In genomic region chr1:206472454-206472853, GRCh38 we compare ENCODE assay signal across 8 cellular contexts. TPM values are rescaled to one million over a fixed set of nuclear protein-coding genes. Genes with fewer than 3 reads are reported as not detected.
DNase-seq lines count a peak whose midpoint lies in the region.

No MANE protein-coding gene starts in this region.

- H3K27ac Mint-ChIP-seq in activated naive CD8-positive, alpha-beta T cell: peak overlapping the region; percentile 89

- DNase-seq in KBM-7 (peak; percentile 93), lung microvascular endothelial cell (ENCODE audit: low read depth in 2 of 2) (peak; percentile 48 to 63), occipital lobe (lab: John Stamatoyannopoulos, UW) (no peak), NCI-H187 (lab: John Stamatoyannopoulos, UW) (no peak), hippocampal formation (lab: John Stamatoyannopoulos, UW) (no peak), NCI-H2029 (lab: John Stamatoyannopoulos, UW) (no peak)

- peak overlapping the region in 9 of 10 experiments; percentile 72 to 95 (median 87); a peak in 17 of 20 replicates for H3K4me3 ChIP-seq in BLaER1 treated with 17β-estradiol and CSF1 and Interleukin-3, amounts not matched to agents 10 nM and 100 nM

- peak overlapping the region; percentile 91 for H3K4me3 Mint-ChIP-seq in activated naive CD8-positive, alpha-beta T cell

- H3K4me1 Mint-ChIP-seq in activated naive CD8-positive, alpha-beta T cell (ENCODE audit: low read depth): peaks cover 71% of the 10 kb centered on the region

- peaks cover 32 to 47% (median 44%) of the 10 kb centered on the region in 11 experiments for H3K36me3 ChIP-seq in BLaER1 treated with 17β-estradiol and CSF1 and Interleukin-3, amounts not matched to agents 10 nM and 100 nM

- H3K27ac ChIP-seq in BLaER1 treated with 17β-estradiol and CSF1 and Interleukin-3, amounts not matched to agents 10 nM and 100 nM: peak overlapping the region; percentile 44 to 95 (median 94); a peak in 21 of 22 replicates

- H3K36me3 Mint-ChIP-seq in activated naive CD8-positive, alpha-beta T cell: peaks cover 2% of the 10 kb centered on the region

- peaks cover 58 to 75% (median 65%) of the 10 kb centered on the region in 10 experiments for H3K4me1 ChIP-seq in BLaER1 treated with 17β-estradiol and CSF1 and Interleukin-3, amounts not matched to agents 10 nM and 100 nM

- H3K9ac ChIP-seq in BLaER1 treated with 17β-estradiol and CSF1 and Interleukin-3, amounts not matched to agents 10 nM and 100 nM: peak overlapping the region; percentile 81 to 95 (median 90)

- H3K4me2 ChIP-seq in BLaER1 treated with 17β-estradiol and CSF1 and Interleukin-3, amounts not matched to agents 10 nM and 100 nM: peak overlapping the region; percentile 91 to 99 (median 97)

- H3K27me3 Mint-ChIP-seq in activated naive CD8-positive, alpha-beta T cell: no peaks in the 10 kb centered on the region

- no peaks in the 10 kb centered on the region for H3K27me3 ChIP-seq in BLaER1 treated with 17β-estradiol and CSF1 and Interleukin-3, amounts not matched to agents 10 nM and 100 nM

- H3K9me3 Mint-ChIP-seq in activated naive CD8-positive, alpha-beta T cell (ENCODE audit: low read depth): no peaks in the 10 kb centered on the region

- no peaks in the 10 kb centered on the region for H3K9me3 ChIP-seq in BLaER1 treated with 17β-estradiol and CSF1 and Interleukin-3, amounts not matched to agents 10 nM and 100 nM (replicated peaks in 1 of 11)

- H4K20me1 ChIP-seq in BLaER1 treated with 17β-estradiol and CSF1 and Interleukin-3, amounts not matched to agents 10 nM and 100 nM: peaks cover 0 to 18% (median 0%) of the 10 kb centered on the region in 11 experiments; a peak in 6 of 22 replicates

- in situ Hi-C loops in KBM-7 (cut with MboI; ENCODE audit: low pct_unique_long_range_greater_than_20kb, low sequenced_read_pairs): no loop called here

RNA-seq across cellular contexts. Expression of gene IKBKE, which starts 2.2 kb away (rescaled TPM):
- total RNA-seq in lung microvascular endothelial cell (11.1 and 18.3 TPM in 2 replicates), occipital lobe (1.1 TPM)

RNA-seq across cellular contexts. Expression of gene RASSF5, which starts 34.9 kb away (rescaled TPM):
- under 0.01 and 0.22 TPM in 2 replicates for total RNA-seq in lung microvascular endothelial cell
- total RNA-seq in occipital lobe: 0.62 TPM

Comparison
In these comparisons a context has a peak if more than half of its experiments do, and no peak if none do; other contexts are left out.
1. DNase-seq: peak in KBM-7 (single experiment) and lung microvascular endothelial cell (2 of 2); none in occipital lobe (single experiment), NCI-H187 (0 of 2), hippocampal formation (0 of 2) and NCI-H2029 (single experiment).